8 cellular contexts compared by ENCODE assay signal in genomic region chr16:25013751-25014499, GRCh38. TPM values are rescaled to one million over a fixed set of nuclear protein-coding genes. Genes with fewer than 3 reads are reported as not detected.
DNase-seq lines count a peak whose midpoint lies in the region; ATAC-seq and TF ChIP-seq lines count a peak whose summit lies in the region.

No MANE protein-coding gene starts in this region.

- H3K4me2 ChIP-seq in PC-3 (ENCODE audit: low read length) = peak overlapping the region; percentile 83

- H2AFZ ChIP-seq in PC-3 (ENCODE audit: low read length) = no peak overlapping the region

- H3K27ac Mint-ChIP-seq in progenitor cell of endocrine pancreas = peak overlapping the region; percentile 99

- no peaks in the 10 kb centered on the region for H3K9me3 ChIP-seq in PC-3 (ENCODE audit: low read length)

- H3K79me2 ChIP-seq in PC-3 (ENCODE audit: low read length) = peaks cover 57% of the 10 kb centered on the region

- peaks cover 3% of the 10 kb centered on the region for H3K36me3 Mint-ChIP-seq in progenitor cell of endocrine pancreas (ENCODE audit: insufficient read depth)

- peak overlapping the region; percentile 99 for H3K4me3 ChIP-seq in PC-3 (ENCODE audit: low read length)
- H3K4me3 ChIP-seq in epithelial cell of proximal tubule (ENCODE audit: low read depth, low read length) = peak overlapping the region; percentile 94

- no peaks in the 10 kb centered on the region for H3K9me3 Mint-ChIP-seq in progenitor cell of endocrine pancreas (ENCODE audit: low read depth)

- CTCF ChIA-PET in PC-3 (lab: Charles Lee) = no interaction called here

- TF ChIP-seq CTCF in PC-3 (conservative IDR thresholded peaks at IDR 0.05; ENCODE audit: low read depth, low read length) (no peak), epithelial cell of proximal tubule (conservative IDR thresholded peaks at IDR 0.05; ENCODE audit: low read depth, low read length) (no peak), progenitor cell of endocrine pancreas (IDR thresholded peaks at IDR 0.05; ENCODE audit: unreplicated experiment) (no peak)

- no peaks in the 10 kb centered on the region for H3K27me3 ChIP-seq in PC-3 (ENCODE audit: low read length)

- no peaks in the 10 kb centered on the region for H3K9me2 ChIP-seq in PC-3 (replicated peaks; ENCODE audit: low read length)

- peaks cover under 1% of the 10 kb centered on the region for H3K27me3 Mint-ChIP-seq in progenitor cell of endocrine pancreas

- in situ Hi-C loops in ACHN (cut with HindIII; ENCODE audit: low pct_ligation_motif_present, low pct_unique_long_range_greater_than_20kb, low sequenced_read_pairs) = no loop called here

- BruUV-seq in PC-3 (replicated peaks; lab: Mats Ljungman, UMichigan) = TSS peak; percentile 49

- intact Hi-C loops in PC-3 (cut with micrococcal nuclease) = loop anchor here (2.0 to 10.0 kb wide), 3 partner anchors 19 to 179 kb away; no protein-coding TSS in a partner anchor

- H3K9ac ChIP-seq in PC-3 (ENCODE audit: low read length) = peak overlapping the region; percentile 96

- H3K36me3 ChIP-seq in PC-3 (ENCODE audit: low read depth, low read length) = no peaks in the 10 kb centered on the region

- H3K27ac ChIP-seq in PC-3 (ENCODE audit: low read length) = peak overlapping the region; percentile 99

- no peaks in the 10 kb centered on the region for H3F3A ChIP-seq in PC-3 (ENCODE audit: low read length, unreplicated experiment)

- peaks cover 21% of the 10 kb centered on the region; the same call in 1 of the 2 replicates for H4K20me1 ChIP-seq in PC-3 (ENCODE audit: low read length)

- H3K4me1 Mint-ChIP-seq in progenitor cell of endocrine pancreas (ENCODE audit: low read depth) = peaks cover 26% of the 10 kb centered on the region

- POLR2A ChIA-PET in PC-3 (lab: Charles Lee; ENCODE audit: unreplicated experiment) = interaction anchor here (0.6 kb wide), 1 partner anchor 37 kb away, joined by 3 read pairs; no protein-coding TSS in a partner anchor

- peak overlapping the region; percentile 97 for H3K4me3 Mint-ChIP-seq in progenitor cell of endocrine pancreas (ENCODE audit: low read depth)

- DNase-seq in activated CD4-positive, CD25-positive, alpha-beta regulatory T cell (lab: John Stamatoyannopoulos, UW) = no peak
- no peak for DNase-seq in PC-3
- no peak for DNase-seq in epithelial cell of proximal tubule (ENCODE audit: low read depth)
- DNase-seq in progenitor cell of endocrine pancreas (ENCODE audit: low spot score, unreplicated experiment) = no peak
- no peak for DNase-seq in ACHN
- DNase-seq in DMS79 (lab: John Stamatoyannopoulos, UW) = no peak

- peaks cover 43% of the 10 kb centered on the region for H3K4me1 ChIP-seq in PC-3 (ENCODE audit: insufficient read depth, low read length)

- peak; percentile 59 to 60 for ATAC-seq in activated CD4-positive, CD25-positive, alpha-beta regulatory T cell treated with anti-CD3 and anti-CD28 coated beads, Interleukin-2, amount 50 U/mL, for 24 hours
- ATAC-seq in HG02759 (IDR thresholded peaks at IDR 0.05; ENCODE audit: unreplicated experiment) (peak; percentile 60), PC-3 (no peak)

RNA-seq across cellular contexts. Expression of gene ARHGAP17, which starts 1.2 kb away (rescaled TPM):
- 12.8 and 15.7 TPM in 2 replicates for total RNA-seq in PC-3 (2014; rRNA removed)
- total RNA-seq in epithelial cell of proximal tubule = 21.2 and 38.2 TPM in 2 replicates
- 115 and 118 TPM in 2 replicates for total RNA-seq in progenitor cell of endocrine pancreas
